In genomic region chr11:9663699-9664275, GRCh38 we compare ENCODE assay signal across 8 cellular contexts. TPM values are rescaled to one million over a fixed set of nuclear protein-coding genes. Genes with fewer than 3 reads are reported as not detected.
A peak's percentile ranks its signal among the peaks of the same experiment; 100 is the strongest.
DNase-seq lines count a peak whose midpoint lies in the region; ATAC-seq and TF ChIP-seq lines count a peak whose summit lies in the region.

Gene SWAP70 (plus strand): TSS chr11:9664077. CDS start chr11:9664180, 103 bp downstream.

- peaks cover 13% of the 10 kb centered on the region for H3K9me3 Mint-ChIP-seq in Caco-2 (ENCODE audit: unreplicated experiment)
- peaks cover 8% of the 10 kb centered on the region for H3K9me3 Mint-ChIP-seq in neural crest cell
- peaks cover 7 to 24% of the 10 kb centered on the region in 2 donors for H3K9me3 Mint-ChIP-seq in stimulated activated naive CD8-positive, alpha-beta T cell treated with anti-CD3 and anti-CD28 coated beads, Interleukin-15, amount 100 ng/mL, for 72 hours

- H3K4me1 Mint-ChIP-seq in Caco-2 (ENCODE audit: low read depth, unreplicated experiment) (no peaks in the 10 kb centered on the region), neural crest cell (peaks cover 23% of the 10 kb centered on the region)
- peaks cover 17% of the 10 kb centered on the region for H3K4me1 Mint-ChIP-seq in stimulated activated naive CD8-positive, alpha-beta T cell treated with anti-CD3 and anti-CD28 coated beads, Interleukin-15, amount 100 ng/mL, for 72 hours

- no peaks in the 10 kb centered on the region for H3K4me1 ChIP-seq in Caco-2
- H3K4me1 ChIP-seq in Peyer's patch: peaks cover 0 to 4% (median 0%) of the 10 kb centered on the region in 4 donors

- peaks cover 30% of the 10 kb centered on the region for H3K36me3 Mint-ChIP-seq in Caco-2 (ENCODE audit: insufficient read depth, unreplicated experiment)
- H3K36me3 Mint-ChIP-seq in neural crest cell (ENCODE audit: low read depth): peaks cover 13% of the 10 kb centered on the region

- intact Hi-C loops in Caco-2 (cut with micrococcal nuclease; ENCODE audit: unreplicated experiment): loop anchor here (1.0 to 2.0 kb wide), 3 partner anchors 49 to 91 kb away; partner anchors contain the start of gene WEE1

- H3K27ac Mint-ChIP-seq in Caco-2 (ENCODE audit: unreplicated experiment) (peak within 1 kb of the TSS; percentile 99), neural crest cell (ENCODE audit: unreplicated experiment) (no peak within 1 kb of the TSS)
- no peak within 1 kb of the TSS for H3K27ac Mint-ChIP-seq in stimulated activated naive CD8-positive, alpha-beta T cell treated with anti-CD3 and anti-CD28 coated beads, Interleukin-15, amount 100 ng/mL, for 72 hours

- POLR2A ChIA-PET in Caco-2 (lab: Charles Lee): interaction anchor here (1.1 to 1.4 kb wide), 2 partner anchors 51 to 203 kb away, joined by 3 to 5 read pairs; partner anchors contain the start of gene ZNF143

- H3K27me3 Mint-ChIP-seq in Caco-2 (ENCODE audit: insufficient read depth, unreplicated experiment) (no peaks in the 10 kb centered on the region), neural crest cell (ENCODE audit: low read depth) (peaks cover 19% of the 10 kb centered on the region)
- peaks cover 54% of the 10 kb centered on the region for H3K27me3 Mint-ChIP-seq in stimulated activated naive CD8-positive, alpha-beta T cell treated with anti-CD3 and anti-CD28 coated beads, Interleukin-15, amount 100 ng/mL, for 72 hours

- DNase-seq in Caco-2 (peak; percentile 95 to 97), HPDE6-E6E7 (ENCODE audit: extremely low spot score) (peak; percentile 73), Peyer's patch (peak; percentile 93 to 96 (median 94)), fibroblast of the conjunctiva (ENCODE audit: low read depth) (peak; percentile 81), neural crest cell (ENCODE audit: low read depth, low spot score) (peak; percentile 83)
- peak; percentile 66 for DNase-seq in activated effector memory CD4-positive, alpha-beta T cell treated with Interleukin-2 at 50 U/mL for 16 hours
- DNase-seq in stimulated activated naive CD8-positive, alpha-beta T cell treated with anti-CD3 and anti-CD28 coated beads, Interleukin-15, amount 100 ng/mL, for 72 hours: peak; percentile 67 to 79

- CTCF ChIA-PET in Caco-2 (lab: Charles Lee): interaction anchor here (1.1 to 1.4 kb wide), 2 partner anchors 51 to 63 kb away, joined by 3 to 4 read pairs; no protein-coding TSS in a partner anchor

- H3K4me3 Mint-ChIP-seq in Caco-2 (ENCODE audit: unreplicated experiment) (peak within 1 kb of the TSS; percentile 95), neural crest cell (peak within 1 kb of the TSS; percentile 93)
- peak within 1 kb of the TSS; percentile 85 to 89 for H3K4me3 Mint-ChIP-seq in stimulated activated naive CD8-positive, alpha-beta T cell treated with anti-CD3 and anti-CD28 coated beads, Interleukin-15, amount 100 ng/mL, for 72 hours

- no TSS peak for BruUV-seq in Caco-2 (replicated peaks; lab: Mats Ljungman, UMichigan)

- TF ChIP-seq POLR2A in Peyer's patch (IDR thresholded peaks at IDR 0.05): peak; percentile 35 to 60

- ATAC-seq in GM19467 (IDR thresholded peaks at IDR 0.05; ENCODE audit: unreplicated experiment): peak; percentile 77
- peak; percentile 95 for ATAC-seq in stimulated activated naive CD8-positive, alpha-beta T cell treated with anti-CD3 and anti-CD28 coated beads, Interleukin-15, amount 100 ng/mL, for 72 hours

- peaks cover 7% of the 10 kb centered on the region; the same call in 1 of the 2 replicates for H3K9me3 ChIP-seq in Caco-2
- no peaks in the 10 kb centered on the region for H3K9me3 ChIP-seq in Peyer's patch

- H3K4me3 ChIP-seq in Caco-2 (ENCODE audit: low read depth, low read length) (peak within 1 kb of the TSS; percentile 85), Peyer's patch (peak within 1 kb of the TSS; percentile 85 to 97 (median 93))

- H3K36me3 ChIP-seq in Caco-2 (ENCODE audit: control insufficient read depth, insufficient read depth, low read length) (no peaks in the 10 kb centered on the region), Peyer's patch (no peaks in the 10 kb centered on the region)

- peak within 1 kb of the TSS; percentile 92 to 96 (median 93) for H3K27ac ChIP-seq in Peyer's patch

- TF ChIP-seq CTCF in Caco-2 (IDR thresholded peaks at IDR 0.05; ENCODE audit: insufficient read depth in 1 of 2, low read depth in 1 of 2, low read length in 1 of 2, severe bottlenecking in 1 of 2, unreplicated experiment in 1 of 2) (peak; percentile 26 to 61), Peyer's patch (IDR thresholded peaks at IDR 0.05) (peak in 4 of 6 experiments; percentile 5 to 79 (median 72)), neural crest cell (conservative IDR thresholded peaks at IDR 0.05) (peak; percentile 65)

- H3K27me3 ChIP-seq in Caco-2 (replicated peaks; ENCODE audit: control insufficient read depth, insufficient read depth, low read length): no peaks in the 10 kb centered on the region
- no peaks in the 10 kb centered on the region for H3K27me3 ChIP-seq in Peyer's patch

RNA-seq across cellular contexts. Expression of gene SWAP70, which starts in this region (rescaled TPM):
- total RNA-seq in Caco-2 (2022): 37.0 and 42.4 TPM in 2 replicates
- total RNA-seq in Peyer's patch: 10 to 100 TPM; 16.8 to 62.7 (median 26.1) TPM
- total RNA-seq in neural crest cell: 18.1 and 19.4 TPM in 2 replicates

Comparison
In these comparisons a context has a peak if more than half of its experiments do, and no peak if none do; other contexts are left out.
1. Peak in every context shown above with its lines: DNase-seq, ATAC-seq, H3K4me3 ChIP-seq and H3K27ac ChIP-seq.